Comparison of ENCODE assay signal across 8 cellular contexts in genomic region chr7:56063500-56063881, GRCh38. TPM values are rescaled to one million over a fixed set of nuclear protein-coding genes. Genes with fewer than 3 reads are reported as not detected.
DNase-seq lines count a peak whose midpoint lies in the region; ATAC-seq, FAIRE-seq and TF ChIP-seq lines count a peak whose summit lies in the region.

No MANE protein-coding gene starts in this region.

- DNase-seq in NCI-H510A treated with DMSO at 0.1 percent for 48 hours (lab: John Stamatoyannopoulos, UW), result peak; percentile 84
- no peak for DNase-seq in NCI-H510A (lab: John Stamatoyannopoulos, UW)
- DNase-seq in WTC11 (ENCODE audit: low spot score), result no peak
- DNase-seq in stimulated activated naive B cell treated with anti-CD40 and anti-IgM and Interleukin-4, amounts not matched to agents 10 μg/mL and 1 μg/mL and 100 μg/mL, for 72 hours, result no peak
- DNase-seq in SW 1271 (lab: John Stamatoyannopoulos, UW), result no peak
- DNase-seq in urothelium cell line (ENCODE audit: low spot score), result no peak

- no peaks in the 10 kb centered on the region for H3K27me3 Mint-ChIP-seq in WTC11 (ENCODE audit: low read depth)
- no peaks in the 10 kb centered on the region for H3K27me3 Mint-ChIP-seq in stimulated activated naive B cell treated with anti-CD40 and anti-IgM and Interleukin-4, amounts not matched to agents 10 μg/mL and 1 μg/mL and 100 μg/mL, for 72 hours

- no peaks in the 10 kb centered on the region for H3K9me3 Mint-ChIP-seq in WTC11
- no peaks in the 10 kb centered on the region for H3K9me3 Mint-ChIP-seq in stimulated activated naive B cell treated with anti-CD40 and anti-IgM and Interleukin-4, amounts not matched to agents 10 μg/mL and 1 μg/mL and 100 μg/mL, for 72 hours

- no peak for TF ChIP-seq CTCF in WTC11 (IDR thresholded peaks at IDR 0.05)

- H3K9me3 ChIP-seq in iPS-18c (ENCODE audit: control insufficient read depth, insufficient read depth, low read length), result no peaks in the 10 kb centered on the region

- H3K4me3 ChIP-seq in iPS-18c (ENCODE audit: insufficient read depth, low read depth, low read length), result peak overlapping the region; percentile 10; the same call in 1 of the 2 replicates

- POLR2A ChIA-PET in WTC11 (lab: Charles Lee), result interaction anchor here (1.7 to 2.9 kb wide), 2 partner anchors 12 to 30 kb away, joined by 11 to 41 read pairs; partner anchors contain the start of genes CCT6A and PSPH

- peaks cover 55% of the 10 kb centered on the region for H3K36me3 Mint-ChIP-seq in WTC11
- H3K36me3 Mint-ChIP-seq in stimulated activated naive B cell treated with anti-CD40 and anti-IgM and Interleukin-4, amounts not matched to agents 10 μg/mL and 1 μg/mL and 100 μg/mL, for 72 hours, result peaks cover 34 to 42% of the 10 kb centered on the region in 2 donors

- H3K4me1 Mint-ChIP-seq in WTC11, result peaks cover 16% of the 10 kb centered on the region
- peaks cover 24 to 40% of the 10 kb centered on the region in 2 donors for H3K4me1 Mint-ChIP-seq in stimulated activated naive B cell treated with anti-CD40 and anti-IgM and Interleukin-4, amounts not matched to agents 10 μg/mL and 1 μg/mL and 100 μg/mL, for 72 hours

- FAIRE-seq in urothelium cell line (lab: Jason Lieb, UNC), result no peak

- ATAC-seq in WTC11, result peak; percentile 2; the same call in 1 of the 2 replicates
- ATAC-seq in stimulated activated naive B cell treated with anti-CD40 and anti-IgM and Interleukin-4, amounts not matched to agents 10 μg/mL and 1 μg/mL and 100 μg/mL, for 72 hours (replicated peaks), result no peak
- no peak for ATAC-seq in GM21737 (IDR thresholded peaks at IDR 0.05; ENCODE audit: unreplicated experiment)

- peak overlapping the region; percentile 90 for H3K4me3 Mint-ChIP-seq in WTC11
- H3K4me3 Mint-ChIP-seq in stimulated activated naive B cell treated with anti-CD40 and anti-IgM and Interleukin-4, amounts not matched to agents 10 μg/mL and 1 μg/mL and 100 μg/mL, for 72 hours, result peak overlapping the region; percentile 86 to 93

- H3K27ac Mint-ChIP-seq in WTC11, result peak overlapping the region; percentile 83
- peak overlapping the region; percentile 94 for H3K27ac Mint-ChIP-seq in stimulated activated naive B cell treated with anti-CD40 and anti-IgM and Interleukin-4, amounts not matched to agents 10 μg/mL and 1 μg/mL and 100 μg/mL, for 72 hours

- CTCF ChIA-PET in WTC11 (lab: Charles Lee), result interaction anchor here (0.5 to 2.3 kb wide), 4 partner anchors 11 to 18 kb away, joined by 3 to 13 read pairs (median 6); partner anchors contain the start of genes CCT6A and PSPH

TF ChIP-seq in WTC11, 78 proteins besides CTCF, POLR2A, EP300 and RAD21:
- TF ChIP-seq PRRX2 (CRISPR knock-in tag; IDR thresholded peaks at IDR 0.05), result no peak
- TF ChIP-seq MYBL2 (CRISPR knock-in tag; IDR thresholded peaks at IDR 0.05), result no peak
- peak; percentile 23; the same call in 1 of the 2 replicates for TF ChIP-seq NFATC4 (CRISPR knock-in tag; IDR thresholded peaks at IDR 0.05)

RNA-seq across cellular contexts. Expression of gene SUMF2, which starts 0.6 kb away (rescaled TPM):
- 99.6 to 105 TPM (median 99.6 TPM) in 3 replicates for total RNA-seq in WTC11 (2021)

RNA-seq across cellular contexts. Expression of gene CCT6A, which starts 11.9 kb away (rescaled TPM):
- 208 to 246 TPM (median 209 TPM) in 3 replicates for total RNA-seq in WTC11 (2021)

RNA-seq across cellular contexts. Expression of gene PSPH, which starts 12.2 kb away (rescaled TPM):
- 43.7 to 49.3 TPM (median 49.2 TPM) in 3 replicates for total RNA-seq in WTC11 (2021)

RNA-seq across cellular contexts. Expression of gene PHKG1, which starts 29.3 kb away (rescaled TPM):
- total RNA-seq in WTC11 (2021), result not detected in 3 replicates

RNA-seq across cellular contexts. Expression of gene CHCHD2, which starts 42.8 kb away (rescaled TPM):
- 2.2 to 2.4 TPM (median 2.2 TPM) in 3 replicates for total RNA-seq in WTC11 (2021)
